ENCODE assay signal across 1 cellular context in the genomic region with DNA sequence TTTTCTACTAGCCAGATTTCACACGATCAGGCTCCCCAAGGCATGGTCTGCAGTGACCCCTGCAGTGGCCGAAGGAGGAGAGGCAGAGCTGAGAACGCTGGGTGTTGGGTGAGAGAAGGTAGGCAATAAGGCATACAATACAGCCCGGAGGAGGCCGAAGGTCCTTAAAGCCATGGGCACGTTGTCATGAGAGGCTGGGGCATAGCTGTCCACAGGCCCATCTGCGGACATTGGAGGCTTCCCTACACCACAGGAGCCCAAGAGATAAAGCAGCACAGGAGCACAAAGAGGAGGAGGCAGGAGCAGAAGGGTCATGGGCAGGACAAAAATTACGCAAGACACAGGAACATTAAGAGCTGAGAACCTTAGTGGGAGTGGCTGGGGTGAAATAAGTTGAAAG.
TF ChIP-seq lines count a peak whose summit lies in the region.

No MANE protein-coding gene starts in this region.

TF ChIP-seq in HCT116, 20 proteins besides CTCF, POLR2A, EP300 and RAD21 (continued from another document):
- TF ChIP-seq REST (IDR thresholded peaks at IDR 0.05; ENCODE audit: low read depth) (no peak), ZNF274 (IDR thresholded peaks at IDR 0.05; ENCODE audit: low read depth, low read length) (no peak)
